1 cellular context compared by ENCODE assay signal in the genomic region with DNA sequence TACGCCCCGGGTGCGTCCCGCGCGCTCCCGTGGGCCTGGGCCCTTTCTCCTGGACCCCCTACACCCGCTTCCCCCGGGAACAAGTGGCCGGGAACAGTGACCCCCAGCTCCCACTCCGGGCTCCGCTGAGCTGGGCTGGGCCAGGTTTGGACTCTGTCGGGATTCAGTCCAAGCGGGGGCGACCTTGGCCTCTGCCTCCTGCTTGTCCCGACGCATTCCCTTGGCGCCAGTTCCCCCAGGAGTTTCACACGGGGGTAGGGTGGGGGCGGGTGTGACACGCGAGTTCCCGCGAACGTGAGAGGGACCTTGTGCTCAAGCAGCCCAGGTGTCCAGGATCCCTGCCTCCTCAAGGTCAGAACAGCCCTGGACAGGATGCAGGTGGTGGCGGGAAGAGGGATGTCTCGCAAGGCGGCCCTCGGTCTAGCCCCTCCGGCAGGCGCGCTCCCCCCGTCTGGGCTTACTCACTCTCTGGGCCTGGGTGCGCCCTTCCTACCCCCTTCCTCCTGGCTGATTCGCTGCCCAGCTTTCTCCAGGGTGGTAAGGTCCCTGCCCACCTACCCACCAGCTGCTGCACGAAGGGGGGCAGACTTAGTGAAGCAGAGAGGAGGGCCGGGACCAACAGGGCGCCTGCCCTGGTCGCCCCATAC.
TF ChIP-seq lines count a peak whose summit lies in the region.

No MANE protein-coding gene starts in this region.

TF ChIP-seq in HepG2, 621 proteins besides CTCF, POLR2A, EP300 and RAD21 (continued from another document and continues in another):
- TF ChIP-seq, protein P1, sequence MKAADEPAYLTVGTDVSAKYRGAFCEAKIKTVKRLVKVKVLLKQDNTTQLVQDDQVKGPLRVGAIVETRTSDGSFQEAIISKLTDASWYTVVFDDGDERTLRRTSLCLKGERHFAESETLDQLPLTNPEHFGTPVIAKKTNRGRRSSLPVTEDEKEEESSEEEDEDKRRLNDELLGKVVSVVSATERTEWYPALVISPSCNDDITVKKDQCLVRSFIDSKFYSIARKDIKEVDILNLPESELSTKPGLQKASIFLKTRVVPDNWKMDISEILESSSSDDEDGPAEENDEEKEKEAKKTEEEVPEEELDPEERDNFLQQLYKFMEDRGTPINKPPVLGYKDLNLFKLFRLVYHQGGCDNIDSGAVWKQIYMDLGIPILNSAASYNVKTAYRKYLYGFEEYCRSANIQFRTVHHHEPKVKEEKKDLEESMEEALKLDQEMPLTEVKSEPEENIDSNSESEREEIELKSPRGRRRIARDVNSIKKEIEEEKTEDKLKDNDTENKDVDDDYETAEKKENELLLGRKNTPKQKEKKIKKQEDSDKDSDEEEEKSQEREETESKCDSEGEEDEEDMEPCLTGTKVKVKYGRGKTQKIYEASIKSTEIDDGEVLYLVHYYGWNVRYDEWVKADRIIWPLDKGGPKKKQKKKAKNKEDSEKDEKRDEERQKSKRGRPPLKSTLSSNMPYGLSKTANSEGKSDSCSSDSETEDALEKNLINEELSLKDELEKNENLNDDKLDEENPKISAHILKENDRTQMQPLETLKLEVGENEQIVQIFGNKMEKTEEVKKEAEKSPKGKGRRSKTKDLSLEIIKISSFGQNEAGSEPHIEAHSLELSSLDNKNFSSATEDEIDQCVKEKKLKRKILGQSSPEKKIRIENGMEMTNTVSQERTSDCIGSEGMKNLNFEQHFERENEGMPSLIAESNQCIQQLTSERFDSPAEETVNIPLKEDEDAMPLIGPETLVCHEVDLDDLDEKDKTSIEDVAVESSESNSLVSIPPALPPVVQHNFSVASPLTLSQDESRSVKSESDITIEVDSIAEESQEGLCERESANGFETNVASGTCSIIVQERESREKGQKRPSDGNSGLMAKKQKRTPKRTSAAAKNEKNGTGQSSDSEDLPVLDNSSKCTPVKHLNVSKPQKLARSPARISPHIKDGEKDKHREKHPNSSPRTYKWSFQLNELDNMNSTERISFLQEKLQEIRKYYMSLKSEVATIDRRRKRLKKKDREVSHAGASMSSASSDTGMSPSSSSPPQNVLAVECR (CRISPR knock-in tag; IDR thresholded peaks at IDR 0.05; ENCODE audit: borderline replicate concordance): 0 out of 2 replicates have a peak, but pooled peaks have one; percentile 12
- TF ChIP-seq PITX1 (CRISPR knock-in tag; IDR thresholded peaks at IDR 0.05): no peak; the same call in 1 of the 2 replicates
- no peak for TF ChIP-seq TIGD3 (CRISPR knock-in tag; IDR thresholded peaks at IDR 0.05; ENCODE audit: borderline replicate concordance)
- no peak for TF ChIP-seq FOXK1 (CRISPR knock-in tag; IDR thresholded peaks at IDR 0.05; ENCODE audit: borderline replicate concordance, low read depth)
- TF ChIP-seq ZNF883 (CRISPR knock-in tag; IDR thresholded peaks at IDR 0.05; ENCODE audit: not compliant biosample characterization): no peak
- no peak for TF ChIP-seq ZEB1 (IDR thresholded peaks at IDR 0.05; ENCODE audit: insufficient replicate concordance, low read depth)
- TF ChIP-seq CHCHD3 (CRISPR knock-in tag; IDR thresholded peaks at IDR 0.05): no peak
- TF ChIP-seq KLF12 (CRISPR knock-in tag; IDR thresholded peaks at IDR 0.05; ENCODE audit: borderline replicate concordance): no peak
- TF ChIP-seq ZBTB4 (CRISPR knock-in tag; IDR thresholded peaks at IDR 0.05; ENCODE audit: borderline replicate concordance): 0 out of 2 replicates have a peak, but pooled peaks have one; percentile 41
- TF ChIP-seq UBTF (CRISPR knock-in tag; IDR thresholded peaks at IDR 0.05): no peak; the same call in 1 of the 2 replicates
- no peak for TF ChIP-seq AHR (CRISPR knock-in tag; IDR thresholded peaks at IDR 0.05)
- no peak for TF ChIP-seq U2AF2 (IDR thresholded peaks at IDR 0.05; ENCODE audit: low read depth, low read length)
- TF ChIP-seq, protein P2, sequence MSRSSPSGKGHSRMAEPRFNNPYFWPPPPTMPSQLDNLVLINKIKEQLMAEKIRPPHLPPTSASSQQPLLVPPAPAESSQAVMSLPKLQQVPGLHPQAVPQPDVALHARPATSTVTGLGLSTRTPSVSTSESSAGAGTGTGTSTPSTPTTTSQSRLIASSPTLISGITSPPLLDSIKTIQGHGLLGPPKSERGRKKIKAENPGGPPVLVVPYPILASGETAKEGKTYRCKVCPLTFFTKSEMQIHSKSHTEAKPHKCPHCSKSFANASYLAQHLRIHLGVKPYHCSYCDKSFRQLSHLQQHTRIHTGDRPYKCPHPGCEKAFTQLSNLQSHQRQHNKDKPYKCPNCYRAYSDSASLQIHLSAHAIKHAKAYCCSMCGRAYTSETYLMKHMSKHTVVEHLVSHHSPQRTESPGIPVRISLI (CRISPR knock-in tag; IDR thresholded peaks at IDR 0.05; ENCODE audit: borderline replicate concordance): no peak
- TF ChIP-seq TCF7 (IDR thresholded peaks at IDR 0.05; ENCODE audit: low read depth): no peak
- TF ChIP-seq, protein P3, sequence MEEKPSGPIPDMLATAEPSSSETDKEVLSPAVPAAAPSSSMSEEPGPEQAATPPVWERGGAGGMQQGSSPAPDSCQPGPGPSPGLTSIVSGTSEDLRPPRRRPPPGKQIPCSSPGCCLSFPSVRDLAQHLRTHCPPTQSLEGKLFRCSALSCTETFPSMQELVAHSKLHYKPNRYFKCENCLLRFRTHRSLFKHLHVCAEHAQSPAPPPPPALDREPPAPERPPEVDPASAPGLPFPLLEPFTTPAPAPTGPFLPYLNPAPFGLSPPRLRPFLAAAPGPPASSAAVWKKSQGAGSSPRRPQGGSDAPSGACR (CRISPR knock-in tag; IDR thresholded peaks at IDR 0.05): no peak
- no peak for TF ChIP-seq ZFP41 (CRISPR knock-in tag; IDR thresholded peaks at IDR 0.05; ENCODE audit: borderline replicate concordance)
- TF ChIP-seq, protein P4, sequence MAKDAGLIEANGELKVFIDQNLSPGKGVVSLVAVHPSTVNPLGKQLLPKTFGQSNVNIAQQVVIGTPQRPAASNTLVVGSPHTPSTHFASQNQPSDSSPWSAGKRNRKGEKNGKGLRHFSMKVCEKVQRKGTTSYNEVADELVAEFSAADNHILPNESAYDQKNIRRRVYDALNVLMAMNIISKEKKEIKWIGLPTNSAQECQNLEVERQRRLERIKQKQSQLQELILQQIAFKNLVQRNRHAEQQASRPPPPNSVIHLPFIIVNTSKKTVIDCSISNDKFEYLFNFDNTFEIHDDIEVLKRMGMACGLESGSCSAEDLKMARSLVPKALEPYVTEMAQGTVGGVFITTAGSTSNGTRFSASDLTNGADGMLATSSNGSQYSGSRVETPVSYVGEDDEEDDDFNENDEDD (CRISPR knock-in tag; IDR thresholded peaks at IDR 0.05; ENCODE audit: borderline replicate concordance): peak; percentile 40; the same call in 1 of the 2 replicates
- no peak for TF ChIP-seq ZNF354B (CRISPR knock-in tag; IDR thresholded peaks at IDR 0.05)
- no peak for TF ChIP-seq ZNF562 (CRISPR knock-in tag; IDR thresholded peaks at IDR 0.05; ENCODE audit: borderline replicate concordance)
- TF ChIP-seq HNRNPL (IDR thresholded peaks at IDR 0.05; ENCODE audit: low read depth, low read length): no peak
- TF ChIP-seq PLSCR1 (CRISPR knock-in tag; IDR thresholded peaks at IDR 0.05; ENCODE audit: borderline replicate concordance): no peak
- TF ChIP-seq KMT2A (CRISPR knock-in tag; IDR thresholded peaks at IDR 0.05): no peak
- TF ChIP-seq REL (CRISPR knock-in tag; conservative IDR thresholded peaks at IDR 0.05): no peak
- no peak for TF ChIP-seq KLF6 (CRISPR knock-in tag; IDR thresholded peaks at IDR 0.05)
- TF ChIP-seq PAX8 (CRISPR knock-in tag; IDR thresholded peaks at IDR 0.05; ENCODE audit: borderline replicate concordance): 0 out of 2 replicates have a peak, but pooled peaks have one; percentile 46
- no peak for TF ChIP-seq ZNF891 (CRISPR knock-in tag; IDR thresholded peaks at IDR 0.05)
- no peak for TF ChIP-seq ZNF770 (CRISPR knock-in tag; IDR thresholded peaks at IDR 0.05)
- TF ChIP-seq ZNF280D (CRISPR knock-in tag; IDR thresholded peaks at IDR 0.05): no peak
- no peak for TF ChIP-seq LCORL (IDR thresholded peaks at IDR 0.05)
- TF ChIP-seq LCORL (CRISPR knock-in tag; IDR thresholded peaks at IDR 0.05): 0 out of 2 replicates have a peak, but pooled peaks have one; percentile 17
- no peak for TF ChIP-seq NR2F2 (IDR thresholded peaks at IDR 0.05; ENCODE audit: borderline replicate concordance, low read depth)
- no peak for TF ChIP-seq GABPA (IDR thresholded peaks at IDR 0.05; ENCODE audit: low read depth, low read length)
- no peak for TF ChIP-seq GABPA (CRISPR knock-in tag; IDR thresholded peaks at IDR 0.05; ENCODE audit: low read depth)
- TF ChIP-seq SNRNP70 (IDR thresholded peaks at IDR 0.05; ENCODE audit: low read depth, low read length): no peak
